ENCODE assay signal across 27 cellular contexts in the genomic region with DNA sequence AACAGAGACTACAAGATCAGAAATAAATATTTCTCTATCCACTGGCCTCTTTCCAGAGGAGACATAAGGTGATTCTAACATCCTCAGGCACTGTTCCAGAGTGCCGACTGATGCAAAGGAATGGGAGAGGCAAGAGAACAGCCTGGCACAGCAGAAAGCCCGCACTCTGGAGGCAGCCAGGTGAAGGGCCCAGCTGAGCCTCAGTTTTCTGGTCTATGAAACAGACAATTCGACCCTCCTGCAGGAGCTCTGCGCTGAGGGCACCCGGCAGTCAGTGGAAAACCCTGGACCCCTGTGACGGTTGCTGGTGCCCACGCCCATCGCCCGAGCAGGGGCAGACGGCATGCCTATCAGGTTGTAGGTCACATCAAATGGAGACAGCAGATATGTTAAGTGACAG.
A peak's percentile ranks its signal among the peaks of the same experiment; 100 is the strongest.
DNase-seq lines count a peak whose midpoint lies in the region; TF ChIP-seq lines count a peak whose summit lies in the region.
"Had no signal": no experiment of that assay in that cellular context is flagged by ENCODE, and none has a peak within 500 bp of the region (broad histone marks: within the 10 kb centered on the region; RNA-seq: fewer than 3 reads in every experiment).

No MANE protein-coding gene starts in this region.

- no peak for TF ChIP-seq POLR2A in lower leg skin (IDR thresholded peaks at IDR 0.05)

- H3K36me3 Mint-ChIP-seq in glutamatergic neuron (ENCODE audit: unreplicated experiment) (no peaks in the 10 kb centered on the region), MCF 10A (ENCODE audit: insufficient read depth, unreplicated experiment) (peaks cover 6% of the 10 kb centered on the region)

- H3K4me3 Mint-ChIP-seq in glutamatergic neuron (ENCODE audit: unreplicated experiment) = no peak overlapping the region
- no peak overlapping the region for H3K4me3 Mint-ChIP-seq in MCF 10A (ENCODE audit: unreplicated experiment)
- H3K4me3 Mint-ChIP-seq: activated CD4-positive, alpha-beta T cell treated with anti-CD3 and anti-CD28 coated beads, Interleukin-2, amount 10 ng/mL, durations not matched to agents 24 days and 14 days; activated naive CD4-positive, alpha-beta T cell treated with anti-CD3 and anti-CD28 coated beads for 36 hours; T-helper 2 cell treated with Interferon-gamma antibody and Interleukin-4, amounts not matched to agents 5 μg/mL and 100 μg/mL, for 36 hours had no signal

- POLR2A ChIA-PET in MCF 10A (lab: Yijun Ruan, JAX) = no interaction called here

- TF ChIP-seq CTCF in glutamatergic neuron (IDR thresholded peaks at IDR 0.05; ENCODE audit: partially characterized antibody, unreplicated experiment) (no peak), lower leg skin (IDR thresholded peaks at IDR 0.05) (no peak), MCF 10A (IDR thresholded peaks at IDR 0.05; ENCODE audit: unreplicated experiment) (no peak)

- peak; percentile 33 for DNase-seq in activated CD8-positive, alpha-beta memory T cell treated with anti-CD3 and anti-CD28 coated beads for 24 hours
- no peak for DNase-seq in activated CD8-positive, alpha-beta memory T cell treated with anti-CD3 and anti-CD28 coated beads, Interleukin-2, amount 50 U/mL, for 4 hours
- DNase-seq in NCI-H1694 (lab: John Stamatoyannopoulos, UW) = peak; percentile 82
- DNase-seq in glutamatergic neuron = no peak
- DNase-seq in lower leg skin (ENCODE audit: low spot score in 2 of 2) = no peak
- no peak for DNase-seq in MCF 10A (ENCODE audit: unreplicated experiment)
- DNase-seq in RKO (ENCODE audit: low spot score) = no peak
- no peak for DNase-seq in NCI-H1417 (lab: John Stamatoyannopoulos, UW)
- DNase-seq: activated CD4-positive, alpha-beta T cell treated with anti-CD3 and anti-CD28 coated beads, Interleukin-2, amount 10 ng/mL, durations not matched to agents 24 days and 14 days; activated naive CD4-positive, alpha-beta T cell treated with anti-CD3 and anti-CD28 coated beads for 36 hours; BE2C; body of pancreas; effector CD4-positive, alpha-beta T cell; foreskin fibroblast; KBM-7; left colon; NCI-H1436; NCI-H510A treated with DMSO at 0.1 percent for 48 hours; PC-3; sigmoid colon; stimulated activated CD4-positive, alpha-beta T cell treated with anti-CD3 and anti-CD28 coated beads, Interleukin-4, amount 100 ng/mL, for 24 hours; stimulated activated naive CD4-positive, alpha-beta T cell; uterus had no signal

- H3K27ac Mint-ChIP-seq in glutamatergic neuron (ENCODE audit: unreplicated experiment) (peak overlapping the region; percentile 95), MCF 10A (ENCODE audit: low read depth, unreplicated experiment) (no peak overlapping the region)
- H3K27ac Mint-ChIP-seq: activated CD4-positive, alpha-beta T cell treated with anti-CD3 and anti-CD28 coated beads, Interleukin-2, amount 10 ng/mL, durations not matched to agents 24 days and 14 days; activated naive CD4-positive, alpha-beta T cell treated with anti-CD3 and anti-CD28 coated beads for 36 hours; T-helper 2 cell treated with Interferon-gamma antibody and Interleukin-4, amounts not matched to agents 5 μg/mL and 100 μg/mL, for 36 hours had no signal

- H3K27me3 Mint-ChIP-seq in glutamatergic neuron (ENCODE audit: unreplicated experiment) (peaks cover 3% of the 10 kb centered on the region), MCF 10A (ENCODE audit: insufficient read depth, unreplicated experiment) (no peaks in the 10 kb centered on the region)
- H3K27me3 Mint-ChIP-seq: activated CD4-positive, alpha-beta T cell treated with anti-CD3 and anti-CD28 coated beads, Interleukin-2, amount 10 ng/mL, durations not matched to agents 24 days and 14 days; progenitor cell of endocrine pancreas had no signal

- no peak overlapping the region for H3K4me3 ChIP-seq in lower leg skin (ENCODE audit: low read depth, poor library complexity, severe bottlenecking)
- H3K4me3 ChIP-seq: adrenal gland, body of pancreas, sigmoid colon, thoracic aorta, uterus had no signal

- CTCF ChIA-PET in MCF 10A (lab: Yijun Ruan, JAX) = interaction anchor here (0.6 kb wide), 1 partner anchor 16 kb away, joined by 3 read pairs; no protein-coding TSS in a partner anchor

- BruUV-seq in MCF 10A (replicated peaks; lab: Mats Ljungman, UMichigan) = no TSS peak

- H3K9me3 Mint-ChIP-seq in glutamatergic neuron (ENCODE audit: unreplicated experiment) = peaks cover 7% of the 10 kb centered on the region
- no peaks in the 10 kb centered on the region for H3K9me3 Mint-ChIP-seq in MCF 10A (ENCODE audit: unreplicated experiment)
- H3K9me3 Mint-ChIP-seq: activated CD4-positive, alpha-beta T cell treated with anti-CD3 and anti-CD28 coated beads, Interleukin-2, amount 10 ng/mL, durations not matched to agents 24 days and 14 days; activated naive CD4-positive, alpha-beta T cell treated with anti-CD3 and anti-CD28 coated beads for 36 hours; T-helper 2 cell treated with Interferon-gamma antibody and Interleukin-4, amounts not matched to agents 5 μg/mL and 100 μg/mL, for 36 hours had no signal

- peaks cover 30% of the 10 kb centered on the region for H3K4me1 Mint-ChIP-seq in glutamatergic neuron (ENCODE audit: low read depth, unreplicated experiment)
- peaks cover under 1% of the 10 kb centered on the region for H3K4me1 Mint-ChIP-seq in MCF 10A (ENCODE audit: insufficient read depth, unreplicated experiment)
- H3K4me1 Mint-ChIP-seq: activated CD4-positive, alpha-beta T cell treated with anti-CD3 and anti-CD28 coated beads, Interleukin-2, amount 10 ng/mL, durations not matched to agents 24 days and 14 days had no signal

- WGBS in lower leg skin, 2 donors = 92% methylated on average over 10 of the region's 10 CpGs

- intact Hi-C loops in lower leg skin (cut with DNase I; ENCODE audit: low total_unique reads) = no loop called here
- intact Hi-C loops in MCF 10A (cut with micrococcal nuclease) = no loop called here

Comparison
In these comparisons a context has a peak if more than half of its experiments do, and no peak if none do; other contexts are left out.
1. DNase-seq: peak in activated CD8-positive, alpha-beta memory T cell treated with anti-CD3 and anti-CD28 coated beads for 24 hours (single experiment) and NCI-H1694 (single experiment); none in activated CD8-positive, alpha-beta memory T cell treated with anti-CD3 and anti-CD28 coated beads, Interleukin-2, amount 50 U/mL, for 4 hours (single experiment), glutamatergic neuron (single experiment), lower leg skin (0 of 2), MCF 10A (single experiment), RKO (single experiment) and NCI-H1417 (0 of 3).